ENCODE assay signal across 1 cellular context in genomic region chr16:73997340-73997711, GRCh38.
TF ChIP-seq lines count a peak whose summit lies in the region.

No MANE protein-coding gene starts in this region.

TF ChIP-seq in HepG2, 621 proteins besides CTCF, POLR2A, EP300 and RAD21 (continued from another document):
- TF ChIP-seq, protein P1, sequence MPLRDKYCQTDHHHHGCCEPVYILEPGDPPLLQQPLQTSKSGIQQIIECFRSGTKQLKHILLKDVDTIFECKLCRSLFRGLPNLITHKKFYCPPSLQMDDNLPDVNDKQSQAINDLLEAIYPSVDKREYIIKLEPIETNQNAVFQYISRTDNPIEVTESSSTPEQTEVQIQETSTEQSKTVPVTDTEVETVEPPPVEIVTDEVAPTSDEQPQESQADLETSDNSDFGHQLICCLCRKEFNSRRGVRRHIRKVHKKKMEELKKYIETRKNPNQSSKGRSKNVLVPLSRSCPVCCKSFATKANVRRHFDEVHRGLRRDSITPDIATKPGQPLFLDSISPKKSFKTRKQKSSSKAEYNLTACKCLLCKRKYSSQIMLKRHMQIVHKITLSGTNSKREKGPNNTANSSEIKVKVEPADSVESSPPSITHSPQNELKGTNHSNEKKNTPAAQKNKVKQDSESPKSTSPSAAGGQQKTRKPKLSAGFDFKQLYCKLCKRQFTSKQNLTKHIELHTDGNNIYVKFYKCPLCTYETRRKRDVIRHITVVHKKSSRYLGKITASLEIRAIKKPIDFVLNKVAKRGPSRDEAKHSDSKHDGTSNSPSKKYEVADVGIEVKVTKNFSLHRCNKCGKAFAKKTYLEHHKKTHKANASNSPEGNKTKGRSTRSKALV (CRISPR knock-in tag; IDR thresholded peaks at IDR 0.05): no peak
- TF ChIP-seq ZNF598 (CRISPR knock-in tag; IDR thresholded peaks at IDR 0.05; ENCODE audit: borderline replicate concordance) (no peak), SNRNP70 (IDR thresholded peaks at IDR 0.05; ENCODE audit: low read depth, low read length) (no peak), FOXO1 (CRISPR knock-in tag; IDR thresholded peaks at IDR 0.05) (no peak), ZFP41 (CRISPR knock-in tag; IDR thresholded peaks at IDR 0.05; ENCODE audit: borderline replicate concordance) (no peak)
